Comparison of ENCODE assay signal across 23 cellular contexts in genomic region chr5:109701252-109701651, GRCh38. TPM values are rescaled to one million over a fixed set of nuclear protein-coding genes. Genes with fewer than 3 reads are reported as not detected.
DNase-seq lines count a peak whose midpoint lies in the region; ATAC-seq, FAIRE-seq and TF ChIP-seq lines count a peak whose summit lies in the region.
"Had no signal": no experiment of that assay in that cellular context is flagged by ENCODE, and none has a peak within 500 bp of the region (broad histone marks: within the 10 kb centered on the region; RNA-seq: fewer than 3 reads in every experiment).

No MANE protein-coding gene starts in this region.

- H3K27me3 Mint-ChIP-seq in HFFc6 (ENCODE audit: insufficient read depth) = no peaks in the 10 kb centered on the region
- H3K27me3 Mint-ChIP-seq in stimulated activated memory B cell treated with anti-CD40 and anti-IgM and Interleukin-4, amounts not matched to agents 10 μg/mL and 1 μg/mL and 100 μg/mL, for 72 hours = no peaks in the 10 kb centered on the region
- H3K27me3 Mint-ChIP-seq: activated CD4-positive, alpha-beta T cell treated with anti-CD3 and anti-CD28 coated beads, Interleukin-2, amount 10 ng/mL, durations not matched to agents 7 days and 5 days; CD8-positive, alpha-beta memory T cell; T-cell had no signal

- FAIRE-seq in islet of Langerhans (lab: Jason Lieb, UNC) = peak; percentile 30
- FAIRE-seq: GM12891 had no signal

- H3K9me3 Mint-ChIP-seq in HFFc6 = no peaks in the 10 kb centered on the region
- H3K9me3 Mint-ChIP-seq in stimulated activated memory B cell treated with anti-CD40 and anti-IgM and Interleukin-4, amounts not matched to agents 10 μg/mL and 1 μg/mL and 100 μg/mL, for 72 hours = no peaks in the 10 kb centered on the region
- H3K9me3 Mint-ChIP-seq: CD8-positive, alpha-beta memory T cell; T-cell had no signal

- no peaks in the 10 kb centered on the region for H3K36me3 Mint-ChIP-seq in HFFc6 (ENCODE audit: low read depth)
- peaks cover 37% of the 10 kb centered on the region for H3K36me3 Mint-ChIP-seq in stimulated activated memory B cell treated with anti-CD40 and anti-IgM and Interleukin-4, amounts not matched to agents 10 μg/mL and 1 μg/mL and 100 μg/mL, for 72 hours

- TF ChIP-seq CTCF in HFFc6 (IDR thresholded peaks at IDR 0.05) = no peak

- ATAC-seq in SK-N-SH treated with all-trans-retinoic acid at 6 μM for 48 hours = peak; percentile 37; the same call in 2 of the 3 replicates
- ATAC-seq in stimulated activated memory B cell treated with anti-CD40 and anti-IgM and Interleukin-4, amounts not matched to agents 10 μg/mL and 1 μg/mL and 100 μg/mL, for 72 hours = no peak
- ATAC-seq in GM19455 (IDR thresholded peaks at IDR 0.05; ENCODE audit: unreplicated experiment) = no peak
- ATAC-seq: gastrocnemius medialis, T-cell had no signal

- peak overlapping the region; percentile 7; the same call in 1 of the 2 replicates for H3K27ac Mint-ChIP-seq in HFFc6
- peak overlapping the region; percentile 9 for H3K27ac Mint-ChIP-seq in stimulated activated memory B cell treated with anti-CD40 and anti-IgM and Interleukin-4, amounts not matched to agents 10 μg/mL and 1 μg/mL and 100 μg/mL, for 72 hours
- H3K27ac Mint-ChIP-seq: activated CD4-positive, alpha-beta T cell treated with anti-CD3 and anti-CD28 coated beads, Interleukin-2, amount 10 ng/mL, durations not matched to agents 7 days and 5 days; T-cell had no signal

- DNase-seq in HFFc6 (peak; percentile 10), T-helper 9 cell (no peak), HK-2 (ENCODE audit: unreplicated experiment) (no peak)
- DNase-seq: activated CD4-positive, alpha-beta T cell treated with anti-CD3 and anti-CD28 coated beads, Interleukin-2, amount 10 ng/mL, durations not matched to agents 7 days and 5 days; activated CD8-positive, alpha-beta memory T cell treated with anti-CD3 and anti-CD28 coated beads, Interleukin-2, amount 50 U/mL, for 48 hours; activated effector memory CD4-positive, alpha-beta T cell treated with Interleukin-2 at 50 U/mL for 16 hours; amniotic stem cell; CD8-positive, alpha-beta memory T cell; central memory CD4-positive, alpha-beta T cell; DMS79; gastrocnemius medialis; H7; NCI-H1436 treated with DMSO at 0.1 percent for 48 hours; NCI-H2171; NCI-H524 treated with DMSO at 0.1 percent for 48 hours; SHP77 treated with DMSO at 0.1 percent for 48 hours; stimulated activated naive CD4-positive, alpha-beta T cell treated with Interleukin-2 at 50 U/mL for 16 hours; T-cell had no signal

- H3K4me3 Mint-ChIP-seq in HFFc6 = no peak overlapping the region
- H3K4me3 Mint-ChIP-seq in stimulated activated memory B cell treated with anti-CD40 and anti-IgM and Interleukin-4, amounts not matched to agents 10 μg/mL and 1 μg/mL and 100 μg/mL, for 72 hours = no peak overlapping the region
- H3K4me3 Mint-ChIP-seq: activated CD4-positive, alpha-beta T cell treated with anti-CD3 and anti-CD28 coated beads, Interleukin-2, amount 10 ng/mL, durations not matched to agents 7 days and 5 days had no signal

- peaks cover 39% of the 10 kb centered on the region for H3K4me1 Mint-ChIP-seq in HFFc6 (ENCODE audit: low read depth)
- peaks cover 76% of the 10 kb centered on the region for H3K4me1 Mint-ChIP-seq in stimulated activated memory B cell treated with anti-CD40 and anti-IgM and Interleukin-4, amounts not matched to agents 10 μg/mL and 1 μg/mL and 100 μg/mL, for 72 hours

TF ChIP-seq in SK-N-SH treated with all-trans-retinoic acid at 6 μM for 48 hours, 23 proteins besides CTCF, POLR2A, EP300 and RAD21:
- no peak for TF ChIP-seq GLIS3 (CRISPR knock-in tag; IDR thresholded peaks at IDR 0.05)
- TF ChIP-seq ZC3H10 (CRISPR knock-in tag; IDR thresholded peaks at IDR 0.05) = peak; percentile 68; the same call in 1 of the 2 replicates

RNA-seq across cellular contexts. Expression of gene MAN2A1, which starts 11.5 kb away (rescaled TPM):
- total RNA-seq in HFFc6 (2021; fragmentation: NEBNext Ultra II Directional; extraction: Animal tissue kit (Norgen Biotek cat#: 25700)) = 10 to 100 TPM; 29.1 to 47.7 (median 39.0) TPM
